8 cellular contexts compared by ENCODE assay signal in the genomic region with DNA sequence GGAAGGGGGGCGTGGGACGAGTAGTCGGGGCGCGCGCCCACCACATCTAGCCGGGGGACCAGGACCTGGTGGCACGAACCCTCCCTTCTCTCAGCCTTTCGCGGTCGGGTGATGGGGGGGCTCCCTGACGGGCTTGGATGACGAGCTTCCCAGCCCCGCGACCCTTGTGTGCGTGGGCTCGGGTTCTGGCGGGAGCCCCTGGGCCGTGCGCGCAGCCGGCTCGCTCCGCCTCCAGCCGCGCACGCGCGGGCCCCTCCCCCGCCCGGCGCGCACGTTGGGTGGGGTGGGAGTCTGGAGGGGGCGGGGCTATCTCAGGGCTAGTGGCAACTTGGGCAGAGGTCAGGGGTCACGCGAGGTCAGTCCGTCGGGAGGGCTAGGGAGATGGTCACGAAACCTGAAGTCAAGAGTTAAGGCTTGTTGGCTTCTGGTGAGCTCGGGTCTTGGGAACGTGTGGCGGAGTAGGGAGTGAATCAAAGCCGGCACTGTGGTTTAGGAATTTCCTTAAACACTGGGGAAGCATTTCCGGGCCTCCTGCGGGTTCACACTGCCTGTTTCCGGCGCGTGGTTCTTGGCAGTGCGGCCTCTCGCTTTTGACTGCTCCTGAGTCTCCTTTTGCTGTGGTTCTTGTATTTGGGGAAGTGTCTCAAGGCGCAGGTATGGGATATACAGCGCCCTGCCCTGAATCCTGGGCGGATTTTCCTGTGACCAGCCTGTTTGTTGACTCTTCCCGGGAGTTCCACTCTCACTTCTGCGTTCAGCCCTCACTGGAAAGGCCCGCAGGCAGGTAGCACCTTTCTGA. TPM values are rescaled to one million over a fixed set of nuclear protein-coding genes. Genes with fewer than 3 reads are reported as not detected.
DNase-seq lines count a peak whose midpoint lies in the region; ATAC-seq and TF ChIP-seq lines count a peak whose summit lies in the region.

A gene (plus strand): TSS at position 356 of the 799 bp plus-strand sequence. CDS start 1,654 bp downstream, outside the sequence.

- no peak for TF ChIP-seq EP300 in ovary (IDR thresholded peaks at IDR 0.05)

- WGBS in ovary, 3 donors, result 0 to 1% (median 1%) methylated on average over 36 to 57 of the region's 57 CpGs

- ATAC-seq in HG02571 (IDR thresholded peaks at IDR 0.05; ENCODE audit: unreplicated experiment) (peak; percentile 18), Right ventricle myocardium inferior (peak; percentile 80), thoracic aorta (ENCODE audit: insufficient number of reproducible peaks, low FRiP score, low read depth) (peak; percentile 46)

- CTCF ChIA-PET in GM10248 (lab: Yijun Ruan, JAX), result interaction anchor here (1.3 kb wide), 1 partner anchor 13 kb away, joined by 3 read pairs; no protein-coding TSS in a partner anchor

- H3K9me3 ChIP-seq in ovary (no peaks in the 10 kb centered on the region), thoracic aorta (no peaks in the 10 kb centered on the region)

- POLR2A ChIA-PET in GM10248 (lab: Yijun Ruan, JAX), result interaction anchor here (0.6 to 0.9 kb wide), 2 partner anchors 40 to 47 kb away, joined by 3 to 4 read pairs; no protein-coding TSS in a partner anchor

- H3K36me3 ChIP-seq in ovary, result no peaks in the 10 kb centered on the region
- peaks cover 24% of the 10 kb centered on the region for H3K36me3 ChIP-seq in thoracic aorta

- no peaks in the 10 kb centered on the region for H3K27me3 ChIP-seq in ovary
- H3K27me3 ChIP-seq in thoracic aorta (replicated peaks; ENCODE audit: insufficient read depth), result no peaks in the 10 kb centered on the region

- H3K4me3 ChIP-seq in ovary, result peak within 1 kb of the TSS; percentile 73
- H3K4me3 ChIP-seq in thoracic aorta, result peak within 1 kb of the TSS; percentile 99

- H3K27ac ChIP-seq in ovary, result peak within 1 kb of the TSS; percentile 97 to 99
- peak within 1 kb of the TSS; percentile 100 for H3K27ac ChIP-seq in thoracic aorta

- TF ChIP-seq CTCF in GM10248 (IDR thresholded peaks at IDR 0.05; ENCODE audit: control extremely low read depth, extremely low read depth, low read depth, missing control alignments) (no peak), ovary (IDR thresholded peaks at IDR 0.05) (no peak), thoracic aorta (IDR thresholded peaks at IDR 0.05) (no peak)

- peak; percentile 70 for TF ChIP-seq POLR2A in ovary (IDR thresholded peaks at IDR 0.05)

- peaks cover 5% of the 10 kb centered on the region for H3K4me1 ChIP-seq in ovary (ENCODE audit: insufficient read depth)
- peaks cover 10 to 25% of the 10 kb centered on the region in 2 donors for H3K4me1 ChIP-seq in thoracic aorta (ENCODE audit: control insufficient read depth in 1 of 2, low read depth in 2 of 2)

- DNase-seq in GM10248 (ENCODE audit: extremely low spot score) (peak; percentile 92), NCI-H1048 (lab: John Stamatoyannopoulos, UW) (peak; percentile 15), SW480 (ENCODE audit: low spot score) (peak; percentile 65), Right ventricle myocardium inferior (ENCODE audit: missing footprints) (peak; percentile 92), ovary (peak; percentile 87 to 93 (median 92)), thoracic aorta (ENCODE audit: low spot score) (peak; percentile 64)
- DNase-seq in activated naive CD8-positive, alpha-beta T cell treated with anti-CD3 and anti-CD28 coated beads, Interleukin-2, amount 50 U/mL, for 16 hours (ENCODE audit: low read depth, low spot score), result peak; percentile 62

- intact Hi-C loops in Right ventricle myocardium inferior (cut with DNase I) (loop anchor here (1.0 to 5.0 kb wide), 3 partner anchors 37 to 223 kb away; no protein-coding TSS in a partner anchor), ovary (cut with DNase I) (loop anchor here in 2 of 4 donors (5.0 kb wide), 2 partner anchors 37 to 42 kb away; a partner anchor contains a TSS)

RNA-seq across cellular contexts. Expression of the gene that starts here (rescaled TPM):
- total RNA-seq in Right ventricle myocardium inferior (39.7 TPM), ovary (10 to 100 TPM; 11.4 to 73.1 (median 55.1) TPM), thoracic aorta (10 to 100 TPM; 39.9 to 86.1 TPM)
- polyA plus RNA-seq in ovary, result 10 to 100 TPM; 13.5 to 20.9 TPM

Comparison
In these comparisons a context has a peak if more than half of its experiments do, and no peak if none do; other contexts are left out.
1. Peak in every context shown above with its lines: DNase-seq, ATAC-seq, H3K4me3 ChIP-seq and H3K27ac ChIP-seq.
2. DNase-seq: peak in every context shown above with its lines; median percentile 92 in GM10248; 92 in Right ventricle myocardium inferior; 92 in ovary; 65 in SW480; 64 in thoracic aorta; 62 in activated naive CD8-positive, alpha-beta T cell treated with anti-CD3 and anti-CD28 coated beads, Interleukin-2, amount 50 U/mL, for 16 hours; 15 in NCI-H1048.
3. ATAC-seq: peak in every context shown above with its lines; median percentile 80 in Right ventricle myocardium inferior; 46 in thoracic aorta; 18 in HG02571.